In the genomic region with DNA sequence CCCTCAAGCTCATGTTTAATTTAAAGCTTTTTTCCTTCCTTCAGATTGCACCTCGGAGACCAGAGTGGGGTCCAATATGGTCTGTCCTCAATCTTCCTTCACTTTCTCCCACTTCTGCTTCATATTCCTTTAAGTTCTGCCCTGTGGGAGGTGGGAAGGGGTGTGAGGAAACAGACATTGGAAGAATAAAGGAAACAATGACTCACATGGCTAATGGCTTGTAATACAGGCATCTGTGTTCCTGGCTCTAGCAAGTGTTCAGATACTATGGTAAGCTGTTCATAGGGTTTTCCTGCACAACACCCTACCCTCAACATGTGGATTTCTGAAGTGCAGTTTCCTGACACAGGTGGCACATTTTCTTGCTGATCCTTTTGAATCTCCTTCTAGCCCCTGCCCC, we compare ENCODE assay signal across 29 cellular contexts.
A peak's percentile ranks its signal among the peaks of the same experiment; 100 is the strongest.
DNase-seq lines count a peak whose midpoint lies in the region; ATAC-seq and TF ChIP-seq lines count a peak whose summit lies in the region.
"Had no signal": no experiment of that assay in that cellular context is flagged by ENCODE, and none has a peak within 500 bp of the region (broad histone marks: within the 10 kb centered on the region; RNA-seq: fewer than 3 reads in every experiment).

No MANE protein-coding gene starts in this region.

- H3K27me3 Mint-ChIP-seq in MCF 10A (ENCODE audit: insufficient read depth, unreplicated experiment), result no peaks in the 10 kb centered on the region
- H3K27me3 Mint-ChIP-seq: CD4-positive, CD25-positive, alpha-beta regulatory T cell had no signal

- H3K9me3 ChIP-seq in breast epithelium, result no peaks in the 10 kb centered on the region
- H3K9me3 ChIP-seq in PC-3 (ENCODE audit: low read length), result no peaks in the 10 kb centered on the region
- no peaks in the 10 kb centered on the region for H3K9me3 ChIP-seq in tibial artery
- H3K9me3 ChIP-seq: BLaER1, HAP-1, SJSA1 had no signal

- H3K4me1 ChIP-seq in breast epithelium (no peaks in the 10 kb centered on the region), PC-3 (ENCODE audit: insufficient read depth, low read length) (no peaks in the 10 kb centered on the region), tibial artery (no peaks in the 10 kb centered on the region)
- H3K4me1 ChIP-seq: BLaER1, HAP-1 had no signal

- TF ChIP-seq POLR2A in breast epithelium (IDR thresholded peaks at IDR 0.05), result no peak

- no peak overlapping the region for H3K27ac ChIP-seq in breast epithelium
- no peak overlapping the region for H3K27ac ChIP-seq in PC-3 (ENCODE audit: low read length)
- H3K27ac ChIP-seq in tibial artery, result no peak overlapping the region
- H3K27ac ChIP-seq: 22Rv1, BLaER1, PC-9, SJSA1 had no signal

- DNase-seq in MCF 10A (ENCODE audit: unreplicated experiment) (peak; percentile 25), breast epithelium (ENCODE audit: low spot score in 2 of 2) (no peak), PC-3 (no peak), glomerular visceral epithelial cell (ENCODE audit: extremely low spot score) (peak; percentile 10), tibial artery (no peak), pons (ENCODE audit: low spot score) (no peak), AG20443 (ENCODE audit: low spot score) (no peak)
- DNase-seq: ACHN; CD4-positive, CD25-positive, alpha-beta regulatory T cell; GOT3; HFFc6; IMR-90; KG1; NCI-H1048; NCI-H1417; NCI-H1694; NCI-H2081 treated with DMSO at 0.1 percent for 48 hours; NCI-H2171; NCI-H345; NCI-H524; NCI-H774; PC-9; Right ventricle myocardium superior; RPMI8226 had no signal

- no peaks in the 10 kb centered on the region for H3K9me3 Mint-ChIP-seq in MCF 10A (ENCODE audit: unreplicated experiment)
- H3K9me3 Mint-ChIP-seq: HFFc6 had no signal

- BruUV-seq in MCF 10A (replicated peaks; lab: Mats Ljungman, UMichigan) (no TSS peak), PC-3 (replicated peaks; lab: Mats Ljungman, UMichigan) (no TSS peak)

- H3K4me1 Mint-ChIP-seq in MCF 10A (ENCODE audit: insufficient read depth, unreplicated experiment), result no peaks in the 10 kb centered on the region
- H3K4me1 Mint-ChIP-seq: CD4-positive, CD25-positive, alpha-beta regulatory T cell had no signal

- no peaks in the 10 kb centered on the region for H3K36me3 Mint-ChIP-seq in MCF 10A (ENCODE audit: insufficient read depth, unreplicated experiment)
- H3K36me3 Mint-ChIP-seq: CD4-positive, CD25-positive, alpha-beta regulatory T cell had no signal

- TF ChIP-seq CTCF in MCF 10A (IDR thresholded peaks at IDR 0.05; ENCODE audit: unreplicated experiment) (no peak), breast epithelium (IDR thresholded peaks at IDR 0.05) (no peak), PC-3 (conservative IDR thresholded peaks at IDR 0.05; ENCODE audit: low read depth, low read length) (no peak), tibial artery (IDR thresholded peaks at IDR 0.05) (no peak)

- no peak overlapping the region for H2AFZ ChIP-seq in PC-3 (ENCODE audit: low read length)
- H2AFZ ChIP-seq: PC-9 had no signal

- H3K36me3 ChIP-seq in breast epithelium, result no peaks in the 10 kb centered on the region
- H3K36me3 ChIP-seq in PC-3 (ENCODE audit: low read depth, low read length), result no peaks in the 10 kb centered on the region
- no peaks in the 10 kb centered on the region for H3K36me3 ChIP-seq in tibial artery
- H3K36me3 ChIP-seq: BLaER1, HAP-1, SJSA1 had no signal

- H3K27ac Mint-ChIP-seq in MCF 10A (ENCODE audit: low read depth, unreplicated experiment), result no peak overlapping the region
- H3K27ac Mint-ChIP-seq: CD4-positive, CD25-positive, alpha-beta regulatory T cell; HFFc6 had no signal

- H4K20me1 ChIP-seq in PC-3 (ENCODE audit: low read length), result no peaks in the 10 kb centered on the region
- H4K20me1 ChIP-seq: BLaER1 had no signal

- H3F3A ChIP-seq in PC-3 (ENCODE audit: low read length, unreplicated experiment), result no peaks in the 10 kb centered on the region

- POLR2A ChIA-PET in MCF 10A (lab: Yijun Ruan, JAX), result no interaction called here
- POLR2A ChIA-PET in PC-3 (lab: Charles Lee; ENCODE audit: unreplicated experiment), result no interaction called here

- H3K79me2 ChIP-seq in PC-3 (ENCODE audit: low read length), result no peaks in the 10 kb centered on the region

- H3K9me2 ChIP-seq in PC-3 (replicated peaks; ENCODE audit: low read length), result no peaks in the 10 kb centered on the region

- intact Hi-C loops in MCF 10A (cut with micrococcal nuclease), result no loop called here
- intact Hi-C loops in breast epithelium (cut with DNase I; ENCODE audit: low total_unique reads), result loop anchor here (5.0 kb wide), 1 partner anchor 563 kb away; no protein-coding TSS in a partner anchor
- intact Hi-C loops in PC-3 (cut with micrococcal nuclease), result no loop called here
- intact Hi-C loops in tibial artery (cut with DNase I; ENCODE audit: low total_unique reads), result no loop called here

- H3K27me3 ChIP-seq in breast epithelium, result no peaks in the 10 kb centered on the region
- no peaks in the 10 kb centered on the region for H3K27me3 ChIP-seq in PC-3 (ENCODE audit: low read length)
- no peaks in the 10 kb centered on the region for H3K27me3 ChIP-seq in tibial artery
- H3K27me3 ChIP-seq: BLaER1, SJSA1 had no signal

- no peak overlapping the region for H3K4me3 Mint-ChIP-seq in MCF 10A (ENCODE audit: unreplicated experiment)
- H3K4me3 Mint-ChIP-seq: CD4-positive, CD25-positive, alpha-beta regulatory T cell; HFFc6 had no signal

- H3K4me2 ChIP-seq in PC-3 (ENCODE audit: low read length), result no peak overlapping the region
- H3K4me2 ChIP-seq: BLaER1, PC-9 had no signal

- H3K9ac ChIP-seq in PC-3 (ENCODE audit: low read length), result no peak overlapping the region
- H3K9ac ChIP-seq: BLaER1 had no signal

- CTCF ChIA-PET in MCF 10A (lab: Yijun Ruan, JAX), result interaction anchor here (0.6 to 0.7 kb wide), 2 partner anchors 1107 to 1141 kb away, joined by 3 to 4 read pairs; no protein-coding TSS in a partner anchor
- CTCF ChIA-PET in PC-3 (lab: Charles Lee), result no interaction called here

- ATAC-seq in PC-3 (0 out of 2 replicates have a peak, but pooled peaks have one; percentile 29), HG03439 (IDR thresholded peaks at IDR 0.05; ENCODE audit: unreplicated experiment) (no peak)

- H3K4me3 ChIP-seq in breast epithelium (no peak overlapping the region), PC-3 (ENCODE audit: low read length) (no peak overlapping the region), tibial artery (no peak overlapping the region)
- H3K4me3 ChIP-seq: BLaER1, HAP-1, PC-9, SJSA1 had no signal

Comparison
In these comparisons a context has a peak if more than half of its experiments do, and no peak if none do; other contexts are left out.
1. DNase-seq: peak in MCF 10A (single experiment) and glomerular visceral epithelial cell (single experiment); none in breast epithelium (0 of 2), PC-3 (single experiment), tibial artery (0 of 2), pons (single experiment) and AG20443 (single experiment).